8 cellular contexts compared by ENCODE assay signal in the genomic region with DNA sequence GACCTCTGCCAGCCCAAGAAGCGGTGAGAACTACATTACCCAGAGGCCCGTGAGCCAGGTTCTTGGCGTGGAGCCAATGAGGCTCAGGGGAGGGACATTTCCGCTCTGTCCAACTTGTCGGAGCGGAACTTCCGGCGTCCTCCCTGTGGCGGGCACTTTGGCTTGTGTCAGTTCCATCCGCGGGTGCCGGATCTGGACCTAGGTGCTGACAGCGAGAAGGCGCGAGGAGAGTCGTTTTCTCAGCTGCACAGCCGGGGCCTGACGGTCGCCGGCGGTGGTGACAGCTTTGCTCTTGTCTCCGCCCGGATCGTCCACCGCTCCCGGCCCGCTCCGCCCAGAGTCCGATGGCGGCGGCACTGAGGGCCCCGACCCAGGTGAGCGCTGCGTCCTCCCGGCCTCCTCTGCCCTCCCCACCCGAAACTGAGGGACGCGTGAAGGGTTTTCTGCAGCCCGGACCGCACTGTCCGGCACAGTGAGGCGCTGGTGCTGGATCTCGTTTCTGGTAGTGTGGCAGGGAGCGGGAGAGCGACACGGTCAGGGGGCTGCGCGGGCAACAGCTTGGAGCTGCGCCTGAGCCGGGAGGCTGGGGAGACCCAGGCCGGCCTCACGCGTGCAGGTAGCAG. TPM values are rescaled to one million over a fixed set of nuclear protein-coding genes. Genes with fewer than 3 reads are reported as not detected.
DNase-seq lines count a peak whose midpoint lies in the region; ATAC-seq, FAIRE-seq and TF ChIP-seq lines count a peak whose summit lies in the region.

A gene (plus strand): TSS at position 125 of the 623 bp plus-strand sequence. CDS start 4,461 bp downstream, outside the sequence.

- H3K27ac ChIP-seq in astrocyte (ENCODE audit: low read depth, low read length): no peak within 1 kb of the TSS
- H3K27ac ChIP-seq in aorta (ENCODE audit: low read depth in 1 of 2, low read length in 2 of 2): no peak within 1 kb of the TSS

- H3K4me1 ChIP-seq in astrocyte (ENCODE audit: insufficient read depth, low read length) (peaks cover 5% of the 10 kb centered on the region), aorta (ENCODE audit: control insufficient read depth in 1 of 2, insufficient read depth in 2 of 2, low read length in 2 of 2) (no peaks in the 10 kb centered on the region)

- WGBS in aorta, 2 donors: 0 to 1% methylated on average over 53 of the region's 53 CpGs

- peak within 1 kb of the TSS; percentile 90 for H3K4me3 Mint-ChIP-seq in T-helper 2 cell treated with Interferon-gamma antibody and Interleukin-4, amounts not matched to agents 5 μg/mL and 100 μg/mL, for 36 hours
- H3K4me3 Mint-ChIP-seq in astrocyte (ENCODE audit: unreplicated experiment): peak within 1 kb of the TSS; percentile 85

- H4K20me1 ChIP-seq in astrocyte (ENCODE audit: insufficient read depth, low read length): no peaks in the 10 kb centered on the region

- peak; percentile 85 for DNase-seq in GM12891 (ENCODE audit: insufficient read length, low spot score)
- DNase-seq in NCI-H146 treated with DMSO at 0.1 percent for 48 hours (lab: John Stamatoyannopoulos, UW; ENCODE audit: unreplicated experiment): peak; percentile 77
- DNase-seq in T-helper 2 cell treated with Interferon-gamma antibody and Interleukin-4, amounts not matched to agents 5 μg/mL and 100 μg/mL, for 36 hours (ENCODE audit: low spot score): peak; percentile 84
- peak; percentile 79 for DNase-seq in astrocyte (ENCODE audit: low read depth)
- peak; percentile 89 for DNase-seq in hepatic stellate cell (ENCODE audit: low spot score)
- DNase-seq in putamen (ENCODE audit: low spot score): peak; percentile 94
- peak; percentile 96 to 98 for DNase-seq in aorta

- TF ChIP-seq CTCF in astrocyte (IDR thresholded peaks at IDR 0.05; ENCODE audit: insufficient read depth, low read depth, low read length): no peak

- H3K4me3 ChIP-seq in astrocyte (ENCODE audit: insufficient read depth, low read depth, low read length) (peak within 1 kb of the TSS; percentile 76), aorta (ENCODE audit: low read length in 2 of 2) (peak within 1 kb of the TSS; percentile 36 to 47)

- peaks cover 12% of the 10 kb centered on the region for H3K4me1 Mint-ChIP-seq in T-helper 2 cell treated with Interferon-gamma antibody and Interleukin-4, amounts not matched to agents 5 μg/mL and 100 μg/mL, for 36 hours (ENCODE audit: low read depth)
- no peaks in the 10 kb centered on the region for H3K4me1 Mint-ChIP-seq in astrocyte (ENCODE audit: low read depth, unreplicated experiment)

- intact Hi-C loops in aorta (cut with DNase I): no loop called here

- H3K36me3 ChIP-seq in astrocyte (ENCODE audit: insufficient read depth, low read length): peaks cover 6% of the 10 kb centered on the region
- H3K36me3 ChIP-seq in aorta (ENCODE audit: control insufficient read depth in 1 of 2, insufficient read depth in 2 of 2, low read length in 1 of 2): peaks cover 3 to 8% of the 10 kb centered on the region in 2 donors

- FAIRE-seq in GM12891 (lab: Jason Lieb, UNC) (peak; percentile 97), astrocyte (lab: Jason Lieb, UNC) (peak; percentile 88)

- H3K9me3 ChIP-seq in astrocyte (ENCODE audit: insufficient read depth, low read depth, low read length) (peaks cover 11% of the 10 kb centered on the region), aorta (ENCODE audit: control insufficient read depth, low read length) (peaks cover 11% of the 10 kb centered on the region)

- H3K27me3 ChIP-seq in astrocyte (ENCODE audit: insufficient read depth, low read length): no peaks in the 10 kb centered on the region
- no peaks in the 10 kb centered on the region for H3K27me3 ChIP-seq in aorta (ENCODE audit: control insufficient read depth in 1 of 2, insufficient read depth in 2 of 2, low read length in 1 of 2)

- H3K27ac Mint-ChIP-seq in T-helper 2 cell treated with Interferon-gamma antibody and Interleukin-4, amounts not matched to agents 5 μg/mL and 100 μg/mL, for 36 hours: peak within 1 kb of the TSS; percentile 57
- no peak within 1 kb of the TSS for H3K27ac Mint-ChIP-seq in astrocyte (ENCODE audit: unreplicated experiment)

- peak within 1 kb of the TSS; percentile 95 for H2AFZ ChIP-seq in astrocyte (ENCODE audit: low read depth, low read length)

- peaks cover 68% of the 10 kb centered on the region for H3K9me3 Mint-ChIP-seq in T-helper 2 cell treated with Interferon-gamma antibody and Interleukin-4, amounts not matched to agents 5 μg/mL and 100 μg/mL, for 36 hours
- H3K9me3 Mint-ChIP-seq in astrocyte (ENCODE audit: unreplicated experiment): peaks cover 3% of the 10 kb centered on the region

- H3K4me2 ChIP-seq in astrocyte (ENCODE audit: low read length): peak within 1 kb of the TSS; percentile 87

- no peaks in the 10 kb centered on the region for H3K27me3 Mint-ChIP-seq in T-helper 2 cell treated with Interferon-gamma antibody and Interleukin-4, amounts not matched to agents 5 μg/mL and 100 μg/mL, for 36 hours (ENCODE audit: low read depth)
- H3K27me3 Mint-ChIP-seq in astrocyte (ENCODE audit: low read depth, unreplicated experiment): no peaks in the 10 kb centered on the region

- peak; percentile 92 for ATAC-seq in HG02840 (IDR thresholded peaks at IDR 0.05; ENCODE audit: low FRiP score, unreplicated experiment)
- peak; percentile 96 for ATAC-seq in aorta (ENCODE audit: low FRiP score)

- peaks cover 17% of the 10 kb centered on the region for H3K79me2 ChIP-seq in astrocyte (ENCODE audit: insufficient read depth, low read length)

- peaks cover 45% of the 10 kb centered on the region for H3K36me3 Mint-ChIP-seq in T-helper 2 cell treated with Interferon-gamma antibody and Interleukin-4, amounts not matched to agents 5 μg/mL and 100 μg/mL, for 36 hours (ENCODE audit: low read depth)
- H3K36me3 Mint-ChIP-seq in astrocyte (ENCODE audit: low read depth, unreplicated experiment): peaks cover 12% of the 10 kb centered on the region

- peak within 1 kb of the TSS; percentile 76 for H3K9ac ChIP-seq in astrocyte (ENCODE audit: low read length)

- TF ChIP-seq POLR2A in GM12891 (IDR thresholded peaks at IDR 0.05; ENCODE audit: low read depth, low read length): peak; percentile 45; the same call in 1 of the 2 replicates

TF ChIP-seq in GM12891, 5 proteins besides CTCF, POLR2A, EP300 and RAD21:
- peak; percentile 75; the same call in 1 of the 2 replicates for TF ChIP-seq POLR2AphosphoS5 (IDR thresholded peaks at IDR 0.05; ENCODE audit: low read depth, low read length)
- TF ChIP-seq PAX5 (IDR thresholded peaks at IDR 0.05; ENCODE audit: insufficient read depth, low read length, severe bottlenecking): no peak

RNA-seq across cellular contexts. Expression of the gene that starts here (rescaled TPM):
- polyA plus RNA-seq in GM12891 (2012; ENCODE audit: low read depth, missing spikeins): 4.6 TPM
- 3.5 and 4.7 TPM in 2 replicates for total RNA-seq in astrocyte
- total RNA-seq in aorta: 1 to 10 TPM; 2.3 to 2.5 TPM
- 1 to 10 TPM in 1 of 2 donors, not detected in 1; 1.6 TPM for polyA plus RNA-seq in aorta
